14 cellular contexts compared by ENCODE assay signal in genomic region chr5:68032240-68032762, GRCh38.
DNase-seq lines count a peak whose midpoint lies in the region; ATAC-seq, FAIRE-seq and TF ChIP-seq lines count a peak whose summit lies in the region.
"Had no signal": no experiment of that assay in that cellular context is flagged by ENCODE, and none has a peak within 500 bp of the region (broad histone marks: within the 10 kb centered on the region; RNA-seq: fewer than 3 reads in every experiment).

No MANE protein-coding gene starts in this region.

- no peaks in the 10 kb centered on the region for H3K27me3 ChIP-seq in right atrium auricular region
- no peaks in the 10 kb centered on the region for H3K27me3 ChIP-seq in heart left ventricle
- no peaks in the 10 kb centered on the region for H3K27me3 ChIP-seq in right lobe of liver
- H3K27me3 ChIP-seq in suprapubic skin = no peaks in the 10 kb centered on the region
- H3K27me3 ChIP-seq in foreskin keratinocyte = no peaks in the 10 kb centered on the region
- H3K27me3 ChIP-seq in small intestine (ENCODE audit: control insufficient read depth in 2 of 2, insufficient read depth in 2 of 2, low read length in 2 of 2) = no peaks in the 10 kb centered on the region

- intact Hi-C loops in Right ventricle myocardium inferior (cut with DNase I) (loop anchor here (10.0 kb wide), 2 partner anchors 118 to 228 kb away; no protein-coding TSS in a partner anchor), heart left ventricle (cut with DNase I) (loop anchor here in 1 of 10 donors (10.0 kb wide), 1 partner anchor 102 kb away; no protein-coding TSS in a partner anchor), right lobe of liver (cut with DNase I) (no loop called here)

- H3K27ac ChIP-seq in right atrium auricular region (no peak overlapping the region), heart left ventricle (no peak overlapping the region), right lobe of liver (no peak overlapping the region), suprapubic skin (peak overlapping the region; percentile 17), foreskin keratinocyte (no peak overlapping the region), small intestine (ENCODE audit: low read depth in 1 of 2, low read length in 1 of 2) (no peak overlapping the region)
- H3K27ac ChIP-seq: 22Rv1, HL-60 had no signal

- H3K36me3 ChIP-seq in right atrium auricular region (no peaks in the 10 kb centered on the region), heart left ventricle (no peaks in the 10 kb centered on the region), right lobe of liver (no peaks in the 10 kb centered on the region), suprapubic skin (no peaks in the 10 kb centered on the region), small intestine (ENCODE audit: control insufficient read depth in 2 of 2, insufficient read depth in 2 of 2, low read length in 2 of 2) (no peaks in the 10 kb centered on the region)

- ATAC-seq in Right ventricle myocardium inferior = peak; percentile 73
- ATAC-seq in heart left ventricle = peak in 3 of 4 donors; percentile 31 to 66 (median 50)
- peak; percentile 40 to 79 (median 64) for ATAC-seq in right lobe of liver
- ATAC-seq in foreskin keratinocyte = no peak
- ATAC-seq: GM12878, GM23338 had no signal

- no peak for TF ChIP-seq CTCF in right atrium auricular region (IDR thresholded peaks at IDR 0.05)
- no peak for TF ChIP-seq CTCF in heart left ventricle (IDR thresholded peaks at IDR 0.05)
- no peak for TF ChIP-seq CTCF in right lobe of liver (IDR thresholded peaks at IDR 0.05)
- TF ChIP-seq CTCF in suprapubic skin (IDR thresholded peaks at IDR 0.05) = no peak
- no peak for TF ChIP-seq CTCF in foreskin keratinocyte (conservative IDR thresholded peaks at IDR 0.05)

- H3K9me3 ChIP-seq in right atrium auricular region (no peaks in the 10 kb centered on the region), heart left ventricle (no peaks in the 10 kb centered on the region), right lobe of liver (no peaks in the 10 kb centered on the region), suprapubic skin (no peaks in the 10 kb centered on the region), small intestine (ENCODE audit: control insufficient read depth, low read depth) (no peaks in the 10 kb centered on the region)

- H3K4me1 ChIP-seq in right atrium auricular region (peaks cover 2 to 25% of the 10 kb centered on the region in 2 donors), heart left ventricle (peaks cover 2 to 37% (median 22%) of the 10 kb centered on the region in 12 donors), right lobe of liver (peaks cover 0 to 22% (median 0%) of the 10 kb centered on the region in 4 donors), suprapubic skin (peaks cover 44% of the 10 kb centered on the region), foreskin keratinocyte (peaks cover 14% of the 10 kb centered on the region), small intestine (ENCODE audit: control insufficient read depth in 2 of 2, insufficient read depth in 1 of 2, low read depth in 1 of 2, low read length in 1 of 2) (peaks cover 2% of the 10 kb centered on the region in 2 donors)

- FAIRE-seq in small intestine (lab: Jason Lieb, UNC) = no peak
- FAIRE-seq: GM12878 had no signal

- TF ChIP-seq EP300 in suprapubic skin (IDR thresholded peaks at IDR 0.05) = no peak

- WGBS in heart left ventricle, 4 donors = 91 to 95% (median 93%) methylated on average over 5 of the region's 5 CpGs
- 41% methylated on average over 5 of the region's 5 CpGs for WGBS in right lobe of liver (ENCODE audit: insufficient coverage, low coverage, low lambda C conversion rate, missing lambda C conversion rate)
- WGBS in suprapubic skin = 79% methylated on average over 5 of the region's 5 CpGs
- WGBS in small intestine, 3 donors = 60 to 76% (median 66%) methylated on average over 5 of the region's 5 CpGs

- DNase-seq in Right ventricle myocardium inferior (ENCODE audit: missing footprints) (no peak), right atrium auricular region (ENCODE audit: low spot score) (no peak), heart left ventricle (no peak), right lobe of liver (no peak), suprapubic skin (ENCODE audit: low spot score in 2 of 2) (no peak), foreskin keratinocyte (no peak), small intestine (no peak), NCI-H69 (lab: John Stamatoyannopoulos, UW) (no peak)
- DNase-seq: CD4-positive, CD25-positive, alpha-beta regulatory T cell; H7 had no signal

- H3K4me3 ChIP-seq in right atrium auricular region = no peak overlapping the region
- H3K4me3 ChIP-seq in heart left ventricle = no peak overlapping the region
- H3K4me3 ChIP-seq in right lobe of liver = no peak overlapping the region
- H3K4me3 ChIP-seq in suprapubic skin = no peak overlapping the region
- no peak overlapping the region for H3K4me3 ChIP-seq in small intestine (ENCODE audit: low read depth in 1 of 2, low read length in 2 of 2)
- H3K4me3 ChIP-seq: GM12878, GM23338 had no signal

- TF ChIP-seq POLR2A in heart left ventricle (IDR thresholded peaks at IDR 0.05) = no peak
- TF ChIP-seq POLR2A in right lobe of liver (IDR thresholded peaks at IDR 0.05) = no peak
- TF ChIP-seq POLR2A in suprapubic skin (IDR thresholded peaks at IDR 0.05) = no peak
